In the genomic region with DNA sequence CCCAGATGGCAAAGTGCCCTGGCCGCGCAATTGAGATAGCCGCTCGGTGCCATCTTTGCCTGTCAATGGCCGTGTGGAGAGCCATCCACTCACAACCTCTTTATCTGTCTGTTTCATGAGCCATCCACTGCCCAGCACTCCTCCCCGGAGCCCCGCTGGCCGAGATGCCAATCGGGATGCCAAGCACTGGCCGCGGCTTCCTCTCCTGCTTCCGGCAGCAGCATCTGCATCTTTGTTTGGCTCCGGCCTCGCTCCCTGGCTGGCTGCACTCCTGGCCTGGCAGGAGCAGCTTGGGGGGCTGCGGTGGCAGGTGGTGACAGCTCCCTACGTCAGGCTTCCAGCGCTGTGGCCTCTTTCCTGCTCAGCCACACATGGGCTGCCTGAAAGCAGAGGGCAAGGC, we compare ENCODE assay signal across 17 cellular contexts.
"Had no signal": no experiment of that assay in that cellular context is flagged by ENCODE, and none has a peak within 500 bp of the region (broad histone marks: within the 10 kb centered on the region; RNA-seq: fewer than 3 reads in every experiment).

No MANE protein-coding gene starts in this region.

- H3K9me3 ChIP-seq: body of pancreas had no signal

- H3K4me1 Mint-ChIP-seq: central memory CD8-positive, alpha-beta T cell; WTC11 had no signal

- H3K4me3 ChIP-seq: body of pancreas, lung, smooth muscle cell had no signal

- H3K4me1 ChIP-seq: body of pancreas, parathyroid adenoma had no signal

- H3K27ac Mint-ChIP-seq: activated CD8-positive, alpha-beta T cell treated with anti-CD3 and anti-CD28 coated beads for 36 hours; activated naive CD4-positive, alpha-beta T cell treated with anti-CD3 and anti-CD28 coated beads, Interleukin-2, amount 50 U/mL, for 72 hours; WTC11 had no signal

- H3K36me3 Mint-ChIP-seq: activated naive CD4-positive, alpha-beta T cell treated with anti-CD3 and anti-CD28 coated beads, Interleukin-2, amount 50 U/mL, for 72 hours; WTC11 had no signal

- H3K4me3 Mint-ChIP-seq: activated CD8-positive, alpha-beta T cell treated with anti-CD3 and anti-CD28 coated beads for 36 hours; central memory CD8-positive, alpha-beta T cell; naive B cell; WTC11 had no signal

- DNase-seq: activated CD4-positive, alpha-beta T cell treated with anti-CD3 and anti-CD28 coated beads for 48 hours; activated CD8-positive, alpha-beta T cell treated with anti-CD3 and anti-CD28 coated beads for 36 hours; activated gamma-delta T cell; activated T-cell treated with anti-CD3 and anti-CD28 coated beads, Interleukin-2, amount 50 U/mL, for 48 hours; body of pancreas; effector memory CD4-positive, alpha-beta T cell; foreskin fibroblast; kidney glomerular epithelial cell; naive B cell; stimulated activated naive CD8-positive, alpha-beta T cell treated with anti-CD3 and anti-CD28 coated beads, Interleukin-15, Interleukin-2, amounts not matched to agents 100 U/mL and 50 U/mL, for 24 hours; trophoblast cell had no signal

- H3K27me3 ChIP-seq: body of pancreas had no signal

- H3K27me3 Mint-ChIP-seq: activated CD8-positive, alpha-beta T cell treated with anti-CD3 and anti-CD28 coated beads for 36 hours had no signal

- H3K9me3 Mint-ChIP-seq: activated CD8-positive, alpha-beta T cell treated with anti-CD3 and anti-CD28 coated beads for 36 hours; activated naive CD4-positive, alpha-beta T cell treated with anti-CD3 and anti-CD28 coated beads, Interleukin-2, amount 50 U/mL, for 72 hours; central memory CD8-positive, alpha-beta T cell had no signal

- H3K27ac ChIP-seq: body of pancreas, parathyroid adenoma had no signal

- ATAC-seq: activated CD8-positive, alpha-beta T cell treated with anti-CD3 and anti-CD28 coated beads for 36 hours; activated naive CD4-positive, alpha-beta T cell treated with anti-CD3 and anti-CD28 coated beads, Interleukin-2, amount 50 U/mL, for 72 hours; body of pancreas; stimulated activated naive CD8-positive, alpha-beta T cell treated with anti-CD3 and anti-CD28 coated beads, Interleukin-15, Interleukin-2, amounts not matched to agents 100 U/mL and 50 U/mL, for 24 hours; WTC11 had no signal
